In the genomic region with DNA sequence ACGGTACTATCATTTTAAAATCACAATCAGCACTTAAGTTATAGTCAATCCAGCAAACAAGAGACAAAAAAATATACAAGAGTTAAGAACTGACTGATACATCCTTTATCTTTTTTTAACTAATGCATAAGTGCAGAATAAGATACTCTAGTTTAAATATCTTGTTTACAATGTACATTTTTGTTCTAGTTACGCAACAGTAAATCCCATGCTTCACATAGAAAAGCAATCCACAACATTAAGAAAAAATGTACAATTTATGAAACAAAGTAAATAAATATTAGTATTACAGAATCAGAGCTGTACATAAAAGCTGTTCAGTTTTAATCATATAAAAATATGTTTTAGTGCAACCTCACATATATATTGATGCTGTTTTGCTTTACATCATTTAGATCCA, we compare ENCODE assay signal across 28 cellular contexts.
"Had no signal": no experiment of that assay in that cellular context is flagged by ENCODE, and none has a peak within 500 bp of the region (broad histone marks: within the 10 kb centered on the region; RNA-seq: fewer than 3 reads in every experiment).

No MANE protein-coding gene starts in this region.

- FAIRE-seq: pancreas had no signal

- H3K9me3 ChIP-seq: left ventricle myocardium inferior, pancreas, prostate gland, sigmoid colon, tibial nerve, uterus had no signal

- H3K27me3 ChIP-seq: pancreas, sigmoid colon, tibial nerve, uterus had no signal

- H3K27ac Mint-ChIP-seq: immature natural killer cell; mesothelial cell of epicardium; nephron; stimulated activated memory B cell treated with anti-CD40 and anti-IgM and Interleukin-4, amounts not matched to agents 10 μg/mL and 1 μg/mL and 100 μg/mL, for 72 hours; type B pancreatic cell had no signal

- H3K4me1 ChIP-seq: pancreas, prostate gland, sigmoid colon, tibial nerve, uterus had no signal

- H3K4me1 Mint-ChIP-seq: immature natural killer cell, nephron, neural crest cell had no signal

- ATAC-seq: naive thymus-derived CD8-positive, alpha-beta T cell; pancreas; right cardiac atrium; stimulated activated memory B cell treated with anti-CD40 and anti-IgM and Interleukin-4, amounts not matched to agents 10 μg/mL and 1 μg/mL and 100 μg/mL, for 72 hours; stimulated activated naive CD8-positive, alpha-beta T cell treated with anti-CD3 and anti-CD28 coated beads, Interleukin-15, amount 100 ng/mL, for 72 hours had no signal

- H3K27me3 Mint-ChIP-seq: naive thymus-derived CD8-positive, alpha-beta T cell; stimulated activated memory B cell treated with anti-CD40 and anti-IgM and Interleukin-4, amounts not matched to agents 10 μg/mL and 1 μg/mL and 100 μg/mL, for 72 hours; stimulated activated naive CD8-positive, alpha-beta T cell treated with anti-CD3 and anti-CD28 coated beads, Interleukin-15, amount 100 ng/mL, for 72 hours; type B pancreatic cell had no signal

- H3K4me3 ChIP-seq: left ventricle myocardium inferior, lung, pancreas, prostate gland, sigmoid colon, smooth muscle cell, tibial nerve, uterus had no signal

- H3K4me3 Mint-ChIP-seq: immature natural killer cell; mesothelial cell of epicardium; nephron; neural crest cell; stimulated activated memory B cell treated with anti-CD40 and anti-IgM and Interleukin-4, amounts not matched to agents 10 μg/mL and 1 μg/mL and 100 μg/mL, for 72 hours; stimulated activated naive CD8-positive, alpha-beta T cell treated with anti-CD3 and anti-CD28 coated beads, Interleukin-15, amount 100 ng/mL, for 72 hours; type B pancreatic cell had no signal

- H3K36me3 ChIP-seq: prostate gland, uterus had no signal

- H3K9me3 Mint-ChIP-seq: immature natural killer cell; mesothelial cell of epicardium; naive thymus-derived CD8-positive, alpha-beta T cell; nephron; neural crest cell; stimulated activated memory B cell treated with anti-CD40 and anti-IgM and Interleukin-4, amounts not matched to agents 10 μg/mL and 1 μg/mL and 100 μg/mL, for 72 hours; stimulated activated naive CD8-positive, alpha-beta T cell treated with anti-CD3 and anti-CD28 coated beads, Interleukin-15, amount 100 ng/mL, for 72 hours; type B pancreatic cell had no signal

- DNase-seq: hypothalamus; immature natural killer cell; islet precursor cell; left ventricle myocardium inferior; mesendoderm; naive thymus-derived CD8-positive, alpha-beta T cell; nucleus accumbens; pancreas; retina; right cardiac atrium; sigmoid colon; stimulated activated CD4-positive, alpha-beta T cell treated with anti-CD3 and anti-CD28 coated beads, Interleukin-1b, Interleukin-23, amount 100 ng/mL, for 48 hours; stimulated activated CD4-positive, alpha-beta T cell treated with anti-CD3 and anti-CD28 coated beads, Interleukin-2, amount 100 ng/mL, for 48 hours; stimulated activated CD4-positive, alpha-beta T cell treated with anti-CD3 and anti-CD28 coated beads, Interleukin-4, amount 100 ng/mL, for 4 hours; stimulated activated CD8-positive, alpha-beta memory T cell treated with anti-CD3 and anti-CD28 coated beads, Interleukin-4, amount 100 ng/mL, for 48 hours; stimulated activated naive CD4-positive, alpha-beta T cell treated with Interleukin-2 at 50 U/mL for 16 hours; stimulated activated naive CD8-positive, alpha-beta T cell treated with anti-CD3 and anti-CD28 coated beads, Interleukin-15, amount 100 ng/mL, for 72 hours; substantia nigra; uterus had no signal

- H3K27ac ChIP-seq: left ventricle myocardium inferior, pancreas, prostate gland, sigmoid colon, tibial nerve, uterus had no signal
